In genomic region chr3:120162400-120162799, GRCh38 we compare ENCODE assay signal across 17 cellular contexts.
DNase-seq lines count a peak whose midpoint lies in the region; ATAC-seq and TF ChIP-seq lines count a peak whose summit lies in the region.
"Had no signal": no experiment of that assay in that cellular context is flagged by ENCODE, and none has a peak within 500 bp of the region (broad histone marks: within the 10 kb centered on the region; RNA-seq: fewer than 3 reads in every experiment).

No MANE protein-coding gene starts in this region.

- H3K4me3 ChIP-seq in RWPE2 (ENCODE audit: severe bottlenecking), result no peak overlapping the region
- H3K4me3 ChIP-seq in fibroblast of pulmonary artery (replicated peaks; ENCODE audit: low read depth, low read length), result no peak overlapping the region
- no peak overlapping the region for H3K4me3 ChIP-seq in spleen
- no peak overlapping the region for H3K4me3 ChIP-seq in right atrium auricular region
- H3K4me3 ChIP-seq: esophagus muscularis mucosa, HAP-1 had no signal

- H3K4me1 ChIP-seq in RWPE2 (ENCODE audit: insufficient read depth, poor library complexity, severe bottlenecking), result peaks cover 37% of the 10 kb centered on the region
- peaks cover 0 to 14% (median 2%) of the 10 kb centered on the region in 6 donors for H3K4me1 ChIP-seq in spleen
- no peaks in the 10 kb centered on the region for H3K4me1 ChIP-seq in right atrium auricular region
- H3K4me1 ChIP-seq: HAP-1 had no signal

- TF ChIP-seq CTCF in RWPE2 (IDR thresholded peaks at IDR 0.05; ENCODE audit: poor library complexity, severe bottlenecking), result no peak
- no peak for TF ChIP-seq CTCF in fibroblast of pulmonary artery (IDR thresholded peaks at IDR 0.05; ENCODE audit: low read length, missing control alignments)
- no peak for TF ChIP-seq CTCF in spleen (IDR thresholded peaks at IDR 0.05 in 8 of 11, conservative IDR thresholded peaks at IDR 0.05 in 3 of 11)
- no peak for TF ChIP-seq CTCF in right atrium auricular region (IDR thresholded peaks at IDR 0.05)

- intact Hi-C loops in spleen (cut with DNase I; ENCODE audit: low total_unique reads), result no loop called here

- H3K27me3 ChIP-seq in RWPE2 (ENCODE audit: insufficient read depth, poor library complexity, severe bottlenecking) (no peaks in the 10 kb centered on the region), spleen (replicated peaks in 1 of 7) (no peaks in the 10 kb centered on the region), right atrium auricular region (no peaks in the 10 kb centered on the region)
- H3K27me3 ChIP-seq: esophagus muscularis mucosa had no signal

- DNase-seq in EL (peak; percentile 81), RWPE2 (ENCODE audit: low spot score) (no peak), fibroblast of pulmonary artery (ENCODE audit: low read depth) (peak; percentile 44), spleen (no peak), germinal center (ENCODE audit: low spot score) (no peak), erythroblast (lab: John Stamatoyannopoulos, UW) (no peak), right atrium auricular region (ENCODE audit: low spot score) (no peak)
- no peak for DNase-seq in activated CD8-positive, alpha-beta memory T cell treated with anti-CD3 and anti-CD28 coated beads, Interleukin-2, amount 50 U/mL, for 4 hours
- DNase-seq: activated CD4-positive, alpha-beta T cell treated with anti-CD3 and anti-CD28 coated beads for 1 hour; CD4-positive, CD25-positive, alpha-beta regulatory T cell; natural killer cell; NCI-H1105; RPMI8226; stimulated activated CD4-positive, alpha-beta T cell treated with anti-CD3 and anti-CD28 coated beads, Interleukin-1b, Interleukin-23, amount 100 ng/mL, for 48 hours; T-helper 1 cell had no signal

- TF ChIP-seq POLR2A in spleen (IDR thresholded peaks at IDR 0.05) (no peak), erythroblast (IDR thresholded peaks at IDR 0.05; ENCODE audit: low read length) (no peak)

- no peak for ATAC-seq in RWPE2 (ENCODE audit: low read depth)
- ATAC-seq: natural killer cell had no signal

- H3K36me3 ChIP-seq in RWPE2 (ENCODE audit: low read depth), result peaks cover 3% of the 10 kb centered on the region; the same call in 1 of the 2 replicates
- no peaks in the 10 kb centered on the region for H3K36me3 ChIP-seq in spleen
- H3K36me3 ChIP-seq in right atrium auricular region, result no peaks in the 10 kb centered on the region
- H3K36me3 ChIP-seq: esophagus muscularis mucosa, HAP-1 had no signal

- peak overlapping the region; percentile 97 for H3K27ac ChIP-seq in RWPE2 (ENCODE audit: poor library complexity, severe bottlenecking)
- H3K27ac ChIP-seq in spleen, result peak overlapping the region in 5 of 8 donors; percentile 23 to 86 (median 62)
- no peak overlapping the region for H3K27ac ChIP-seq in right atrium auricular region
- H3K27ac ChIP-seq: esophagus muscularis mucosa had no signal

- H3K9me3 ChIP-seq in RWPE2 (ENCODE audit: severe bottlenecking), result no peaks in the 10 kb centered on the region
- no peaks in the 10 kb centered on the region for H3K9me3 ChIP-seq in spleen
- no peaks in the 10 kb centered on the region for H3K9me3 ChIP-seq in right atrium auricular region
- H3K9me3 ChIP-seq: esophagus muscularis mucosa, HAP-1 had no signal

Comparison
In these comparisons a context has a peak if more than half of its experiments do, and no peak if none do; other contexts are left out.
1. DNase-seq: peak in EL (single experiment) and fibroblast of pulmonary artery (single experiment); none in RWPE2 (single experiment), spleen (single experiment), activated CD8-positive, alpha-beta memory T cell treated with anti-CD3 and anti-CD28 coated beads, Interleukin-2, amount 50 U/mL, for 4 hours (single experiment), germinal center (single experiment), erythroblast (0 of 2) and right atrium auricular region (single experiment).
2. H3K27ac ChIP-seq: peak in RWPE2 (single experiment) and spleen (5 of 8); none in right atrium auricular region (0 of 2).